ENCODE assay signal across 18 cellular contexts in genomic region chr1:101105877-101106276, GRCh38.
DNase-seq lines count a peak whose midpoint lies in the region; ATAC-seq and TF ChIP-seq lines count a peak whose summit lies in the region.
"Had no signal": no experiment of that assay in that cellular context is flagged by ENCODE, and none has a peak within 500 bp of the region (broad histone marks: within the 10 kb centered on the region; RNA-seq: fewer than 3 reads in every experiment).

No MANE protein-coding gene starts in this region.

- peaks cover 16% of the 10 kb centered on the region for H3K4me1 Mint-ChIP-seq in HFFc6 (ENCODE audit: low read depth)
- peaks cover 25% of the 10 kb centered on the region for H3K4me1 Mint-ChIP-seq in stimulated activated memory B cell treated with anti-CD40 and anti-IgM and Interleukin-4, amounts not matched to agents 10 μg/mL and 1 μg/mL and 100 μg/mL, for 72 hours

- H3K36me3 Mint-ChIP-seq in HFFc6 (ENCODE audit: low read depth), result no peaks in the 10 kb centered on the region
- no peaks in the 10 kb centered on the region for H3K36me3 Mint-ChIP-seq in stimulated activated memory B cell treated with anti-CD40 and anti-IgM and Interleukin-4, amounts not matched to agents 10 μg/mL and 1 μg/mL and 100 μg/mL, for 72 hours
- H3K36me3 Mint-ChIP-seq: stimulated activated naive B cell treated with anti-CD40 and anti-IgM and Interleukin-4, amounts not matched to agents 10 μg/mL and 1 μg/mL and 100 μg/mL, for 72 hours had no signal

- H3K27ac ChIP-seq in spleen, result peak overlapping the region in 6 of 8 donors; percentile 30 to 68 (median 52)
- H3K27ac ChIP-seq: esophagus squamous epithelium, transverse colon had no signal

- no peak for TF ChIP-seq POLR2A in spleen (IDR thresholded peaks at IDR 0.05)

- H3K9me3 ChIP-seq in spleen, result no peaks in the 10 kb centered on the region
- H3K9me3 ChIP-seq: esophagus squamous epithelium, transverse colon had no signal

- H3K27ac Mint-ChIP-seq in HFFc6, result no peak overlapping the region
- no peak overlapping the region for H3K27ac Mint-ChIP-seq in stimulated activated memory B cell treated with anti-CD40 and anti-IgM and Interleukin-4, amounts not matched to agents 10 μg/mL and 1 μg/mL and 100 μg/mL, for 72 hours
- H3K27ac Mint-ChIP-seq: activated naive CD8-positive, alpha-beta T cell; progenitor cell of endocrine pancreas; stimulated activated naive B cell treated with anti-CD40 and anti-IgM and Interleukin-4, amounts not matched to agents 10 μg/mL and 1 μg/mL and 100 μg/mL, for 72 hours had no signal

- H3K36me3 ChIP-seq in spleen, result no peaks in the 10 kb centered on the region
- H3K36me3 ChIP-seq: esophagus squamous epithelium, transverse colon had no signal

- H3K4me1 ChIP-seq in spleen, result peaks cover 0 to 23% (median 10%) of the 10 kb centered on the region in 6 donors
- H3K4me1 ChIP-seq: esophagus squamous epithelium had no signal

- DNase-seq in HFFc6, result peak; percentile 27
- DNase-seq in cerebellar cortex (ENCODE audit: low spot score), result peak; percentile 38
- peak; percentile 54 for DNase-seq in iris pigment epithelial cell (ENCODE audit: low read depth)
- no peak for DNase-seq in spleen
- DNase-seq in NCI-H1092 (lab: John Stamatoyannopoulos, UW), result no peak
- DNase-seq: activated CD4-positive, alpha-beta T cell treated with anti-CD3 and anti-CD28 coated beads for 48 hours; effector CD8-positive, alpha-beta T cell; esophagus squamous epithelium; NCI-H146; NCI-H82; stimulated activated naive B cell treated with anti-CD40 and anti-IgM and Interleukin-4, amounts not matched to agents 10 μg/mL and 1 μg/mL and 100 μg/mL, for 72 hours; transverse colon had no signal

- no peak for ATAC-seq in HG02610 (IDR thresholded peaks at IDR 0.05; ENCODE audit: unreplicated experiment)
- ATAC-seq in stimulated activated memory B cell treated with anti-CD40 and anti-IgM and Interleukin-4, amounts not matched to agents 10 μg/mL and 1 μg/mL and 100 μg/mL, for 72 hours, result no peak
- no peak for ATAC-seq in HG03196 (IDR thresholded peaks at IDR 0.05; ENCODE audit: unreplicated experiment)
- ATAC-seq: HCT116; stimulated activated naive B cell treated with anti-CD40 and anti-IgM and Interleukin-4, amounts not matched to agents 10 μg/mL and 1 μg/mL and 100 μg/mL, for 72 hours had no signal

- H3K4me3 ChIP-seq in spleen, result no peak overlapping the region
- H3K4me3 ChIP-seq: esophagus squamous epithelium, transverse colon had no signal

- TF ChIP-seq CTCF in HFFc6 (IDR thresholded peaks at IDR 0.05), result no peak
- no peak for TF ChIP-seq CTCF in spleen (IDR thresholded peaks at IDR 0.05 in 8 of 11, conservative IDR thresholded peaks at IDR 0.05 in 3 of 11)

- H3K27me3 Mint-ChIP-seq in HFFc6 (ENCODE audit: insufficient read depth), result no peaks in the 10 kb centered on the region
- no peaks in the 10 kb centered on the region for H3K27me3 Mint-ChIP-seq in stimulated activated memory B cell treated with anti-CD40 and anti-IgM and Interleukin-4, amounts not matched to agents 10 μg/mL and 1 μg/mL and 100 μg/mL, for 72 hours
- H3K27me3 Mint-ChIP-seq: activated naive CD8-positive, alpha-beta T cell; progenitor cell of endocrine pancreas; stimulated activated naive B cell treated with anti-CD40 and anti-IgM and Interleukin-4, amounts not matched to agents 10 μg/mL and 1 μg/mL and 100 μg/mL, for 72 hours had no signal

- H3K4me3 Mint-ChIP-seq in HFFc6, result no peak overlapping the region
- no peak overlapping the region for H3K4me3 Mint-ChIP-seq in stimulated activated memory B cell treated with anti-CD40 and anti-IgM and Interleukin-4, amounts not matched to agents 10 μg/mL and 1 μg/mL and 100 μg/mL, for 72 hours
- H3K4me3 Mint-ChIP-seq: activated naive CD8-positive, alpha-beta T cell; stimulated activated naive B cell treated with anti-CD40 and anti-IgM and Interleukin-4, amounts not matched to agents 10 μg/mL and 1 μg/mL and 100 μg/mL, for 72 hours had no signal

- intact Hi-C loops in spleen (cut with DNase I; ENCODE audit: low total_unique reads), result no loop called here

- H3K9me3 Mint-ChIP-seq in HFFc6, result no peaks in the 10 kb centered on the region
- peaks cover 3% of the 10 kb centered on the region for H3K9me3 Mint-ChIP-seq in stimulated activated memory B cell treated with anti-CD40 and anti-IgM and Interleukin-4, amounts not matched to agents 10 μg/mL and 1 μg/mL and 100 μg/mL, for 72 hours

- no peaks in the 10 kb centered on the region for H3K27me3 ChIP-seq in spleen (replicated peaks in 1 of 7)
- H3K27me3 ChIP-seq: esophagus squamous epithelium, transverse colon had no signal

- WGBS in spleen, 5 donors, result 60 to 86% (median 78%) methylated on average over 2 of the region's 2 CpGs

Comparison
In these comparisons a context has a peak if more than half of its experiments do, and no peak if none do; other contexts are left out.
1. DNase-seq: peak in HFFc6 (single experiment), cerebellar cortex (single experiment) and iris pigment epithelial cell (single experiment); none in spleen (single experiment) and NCI-H1092 (single experiment).